23 cellular contexts compared by ENCODE assay signal in the genomic region with DNA sequence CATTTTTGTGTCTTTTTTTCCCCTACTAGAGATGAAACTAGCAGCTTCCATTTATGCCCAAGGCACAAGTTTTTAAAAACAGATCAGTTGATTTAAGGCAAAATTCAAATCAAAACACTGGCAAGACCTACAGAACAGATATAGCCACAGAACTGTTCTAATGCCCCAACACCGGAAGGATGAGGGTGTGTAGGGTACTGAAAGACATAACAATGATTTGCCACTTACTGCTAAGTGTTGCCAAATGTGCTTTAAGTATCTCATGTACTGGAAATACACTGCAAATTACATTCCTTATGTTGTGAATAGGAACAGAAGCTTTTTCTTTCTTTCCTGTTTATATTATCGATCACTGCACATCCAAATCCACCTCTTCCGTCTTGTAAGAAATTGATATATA.
"Had no signal": no experiment of that assay in that cellular context is flagged by ENCODE, and none has a peak within 500 bp of the region (broad histone marks: within the 10 kb centered on the region; RNA-seq: fewer than 3 reads in every experiment).

No MANE protein-coding gene starts in this region.

- ATAC-seq: Panc1, PC-3 had no signal

- H3K27me3 ChIP-seq: SJCRH30 had no signal

- H3K4me3 ChIP-seq: SJCRH30 had no signal

- H3K9me3 ChIP-seq: SJCRH30 had no signal

- DNase-seq: KBM-7; MV-4-11; NCI-H1048; NCI-H1105; NCI-H1417; NCI-H1436 treated with DMSO at 0.1 percent for 48 hours; NCI-H1694; NCI-H187 treated with DMSO at 0.1 percent for 48 hours; NCI-H2029 treated with DMSO at 0.1 percent for 48 hours; NCI-H2171; NCI-H226; NCI-H446; NCI-H510A; NCI-H524 treated with DMSO at 0.1 percent for 48 hours; NCI-H69; NCI-H774; NK-92 treated with Interleukin-12 subunit alpha and Interleukin-12 subunit beta, amount 100 ng/mL, for 24 hours; PC-3; SHP77 treated with DMSO at 0.1 percent for 48 hours; SJCRH30 had no signal

- H3K27ac ChIP-seq: HL-60, RWPE1, SJCRH30 had no signal

- H3K36me3 ChIP-seq: SJCRH30 had no signal

- H3K4me1 ChIP-seq: SJCRH30 had no signal
